Comparison of ENCODE assay signal across 25 cellular contexts in the genomic region with DNA sequence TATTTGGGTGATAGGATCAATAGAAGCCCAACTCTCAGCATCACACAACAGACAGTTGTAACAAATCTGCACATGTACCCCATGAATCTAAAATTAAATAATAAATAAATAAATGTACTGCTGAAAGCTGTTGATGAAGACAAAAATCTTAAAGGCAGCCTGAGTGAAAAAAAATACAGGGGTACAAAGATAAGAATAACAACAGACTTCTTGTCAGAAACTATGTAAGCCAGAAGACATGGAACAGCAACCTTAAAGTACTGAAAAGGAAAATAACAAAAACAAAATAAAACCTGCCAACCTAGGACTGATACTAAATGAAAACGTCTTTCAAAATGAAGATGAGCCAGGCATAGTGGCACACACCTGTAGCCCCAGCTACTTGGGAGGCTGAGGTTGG.
"Had no signal": no experiment of that assay in that cellular context is flagged by ENCODE, and none has a peak within 500 bp of the region (broad histone marks: within the 10 kb centered on the region; RNA-seq: fewer than 3 reads in every experiment).

No MANE protein-coding gene starts in this region.

- H3K27me3 ChIP-seq: gastrocnemius medialis, right atrium auricular region, spleen, testis, transverse colon had no signal

- H3K4me1 ChIP-seq: right atrium auricular region, spleen, testis, transverse colon had no signal

- H3K4me3 ChIP-seq: gastrocnemius medialis, left ventricle myocardium inferior, lung, right atrium auricular region, spleen, testis, transverse colon had no signal

- DNase-seq: activated CD4-positive, alpha-beta T cell treated with anti-CD3 and anti-CD28 coated beads for 48 hours; activated CD4-positive, alpha-beta T cell treated with anti-CD3 and anti-CD28 coated beads, Interleukin-2, amount 50 U/mL, for 48 hours; activated CD8-positive, alpha-beta memory T cell treated with anti-CD3 and anti-CD28 coated beads for 24 hours; activated effector memory CD4-positive, alpha-beta T cell treated with anti-CD3 and anti-CD28 coated beads, Interleukin-2, amount 50 U/mL, for 16 hours; activated naive CD4-positive, alpha-beta T cell treated with anti-CD3 and anti-CD28 coated beads, Interleukin-2, amount 10 ng/mL, durations not matched to agents 7 days and 5 days; activated naive CD8-positive, alpha-beta T cell treated with anti-CD3 and anti-CD28 coated beads, Interleukin-2, amount 10 ng/mL, durations not matched to agents 7 days and 5 days; amniotic stem cell; central memory CD4-positive, alpha-beta T cell; gastrocnemius medialis; glutamatergic neuron; left ventricle myocardium inferior; mesendoderm; spleen; stimulated activated naive CD4-positive, alpha-beta T cell; SW 1271; T-helper 17 cell; T1000; testis; transverse colon had no signal

- FAIRE-seq: astrocyte, islet of Langerhans had no signal

- H3K36me3 ChIP-seq: gastrocnemius medialis, right atrium auricular region, spleen, transverse colon had no signal

- H3K27ac ChIP-seq: gastrocnemius medialis, left ventricle myocardium inferior, right atrium auricular region, spleen, testis, transverse colon had no signal

- ATAC-seq: activated CD4-positive, CD25-positive, alpha-beta regulatory T cell treated with anti-CD3 and anti-CD28 coated beads, Interleukin-2, amount 50 U/mL, for 24 hours; gastrocnemius medialis; natural killer cell treated with Interleukin-12 subunit alpha and Interleukin-12 subunit beta and Interleukin-15 and Interleukin-18, amount 100 ng/mL, for 72 hours; T-helper 17 cell had no signal

- H3K9me3 ChIP-seq: testis had no signal
